In genomic region chr15:74838117-74838516, GRCh38 we compare ENCODE assay signal across 21 cellular contexts. TPM values are rescaled to one million over a fixed set of nuclear protein-coding genes. Genes with fewer than 3 reads are reported as not detected.
DNase-seq lines count a peak whose midpoint lies in the region; ATAC-seq, FAIRE-seq and TF ChIP-seq lines count a peak whose summit lies in the region.
"Had no signal": no experiment of that assay in that cellular context is flagged by ENCODE, and none has a peak within 500 bp of the region (broad histone marks: within the 10 kb centered on the region; RNA-seq: fewer than 3 reads in every experiment).

No MANE protein-coding gene starts in this region.

- no peak for TF ChIP-seq RAD21 in H1 (IDR thresholded peaks at IDR 0.05 in 1 of 2, conservative IDR thresholded peaks at IDR 0.05 in 1 of 2; ENCODE audit: low read depth in 2 of 2, low read length in 2 of 2)

- H4K91ac ChIP-seq in H1 (replicated peaks; ENCODE audit: insufficient read length, low read length): no peak overlapping the region

- peaks cover 23% of the 10 kb centered on the region for H3K27me3 Mint-ChIP-seq in GM23338 (ENCODE audit: insufficient read depth, low read depth, poor library complexity)

- 0 out of 2 replicates have a peak, but pooled peaks cover 2% of the 10 kb centered on the region for H3K79me1 ChIP-seq in H1 (ENCODE audit: low read depth, low read length)

- no peak overlapping the region for H3K9ac ChIP-seq in H1 (replicated peaks in 1 of 4; ENCODE audit: extremely low read depth in 1 of 4, low read depth in 3 of 4, low read length in 3 of 4)

- H4K5ac ChIP-seq in H1 (ENCODE audit: insufficient read length, low read depth, low read length): no peak overlapping the region

- peaks cover 2% of the 10 kb centered on the region in 2 experiments for H4K20me1 ChIP-seq in H1 (replicated peaks in 1 of 2; ENCODE audit: control insufficient read depth in 1 of 2, insufficient read depth in 2 of 2, low read length in 2 of 2)
- H4K20me1 ChIP-seq in GM23338 (replicated peaks; ENCODE audit: insufficient read depth): no peaks in the 10 kb centered on the region; the same call in 1 of the 2 replicates

- peaks cover 19% of the 10 kb centered on the region for H3K36me3 Mint-ChIP-seq in GM23338 (ENCODE audit: low read depth)

- H3K4me1 Mint-ChIP-seq in GM23338: peaks cover 34% of the 10 kb centered on the region

- peaks cover 4% of the 10 kb centered on the region; the same call in 1 of the 2 replicates for H3F3A ChIP-seq in GM23338 (replicated peaks; ENCODE audit: low read depth)

- WGBS in H1 (ENCODE audit: extremely low coverage in 1 of 2, insufficient coverage in 1 of 2, insufficient read length in 1 of 2, insufficient replicate concordance in 2 of 2, low coverage in 1 of 2, low lambda C conversion rate in 2 of 2, missing lambda C conversion rate in 1 of 2), 2 experiments: 91% methylated on average over 10 of the region's 10 CpGs; no CpG with 5 or more reads in 1 of the 2 experiments

- H2AK5ac ChIP-seq in H1 (ENCODE audit: low read depth, low read length): no peak overlapping the region

- peaks cover 4% of the 10 kb centered on the region for H3K4me1 ChIP-seq in RWPE2 (ENCODE audit: insufficient read depth, poor library complexity, severe bottlenecking)
- peaks cover 0 to 9% (median 5%) of the 10 kb centered on the region in 4 experiments; a peak in 6 of 7 replicates for H3K4me1 ChIP-seq in H1 (replicated peaks in 1 of 4; ENCODE audit: control insufficient read depth in 3 of 4, insufficient read depth in 4 of 4, low read length in 3 of 4)
- no peaks in the 10 kb centered on the region; the same call in 1 of the 2 replicates for H3K4me1 ChIP-seq in GM23338 (ENCODE audit: insufficient read depth)

- H3K4me3 ChIP-seq in H7 (ENCODE audit: insufficient read depth, low read depth, low read length) (no peak overlapping the region), RWPE2 (ENCODE audit: severe bottlenecking) (no peak overlapping the region), H1 (ENCODE audit: extremely low read depth in 1 of 4, insufficient read depth in 2 of 4, low read depth in 3 of 4, low read length in 4 of 4) (no peak overlapping the region), GM23338 (no peak overlapping the region)

- no peaks in the 10 kb centered on the region for H3K79me2 ChIP-seq in H1 (ENCODE audit: control insufficient read depth in 1 of 2, insufficient read depth in 2 of 2, low read length in 2 of 2)
- H3K79me2 ChIP-seq in GM23338 (replicated peaks; ENCODE audit: insufficient read depth): no peaks in the 10 kb centered on the region

- peaks cover 6% of the 10 kb centered on the region for H3K36me3 ChIP-seq in H7 (replicated peaks; ENCODE audit: control insufficient read depth, insufficient read depth, low read length)
- peaks cover 3% of the 10 kb centered on the region; the same call in 1 of the 2 replicates for H3K36me3 ChIP-seq in RWPE2 (ENCODE audit: low read depth)
- H3K36me3 ChIP-seq in H1 (ENCODE audit: control insufficient read depth in 2 of 4, insufficient read depth in 4 of 4, low read length in 3 of 4): peaks cover 0 to 5% (median 2%) of the 10 kb centered on the region in 4 experiments; a peak in 3 of 8 replicates
- no peaks in the 10 kb centered on the region; the same call in 1 of the 2 replicates for H3K36me3 ChIP-seq in GM23338 (ENCODE audit: insufficient read depth)

- H3K27ac ChIP-seq in RWPE2 (ENCODE audit: poor library complexity, severe bottlenecking): no peak overlapping the region
- H3K27ac ChIP-seq in H1 (ENCODE audit: low read depth, low read length): no peak overlapping the region
- no peak overlapping the region for H3K27ac ChIP-seq in GM23338 (ENCODE audit: low read depth)
- H3K27ac ChIP-seq: HL-60 had no signal

- no peak overlapping the region for H3K27ac Mint-ChIP-seq in GM23338
- H3K27ac Mint-ChIP-seq: HFFc6 had no signal

- TF ChIP-seq POLR2A in H1 (IDR thresholded peaks at IDR 0.05; ENCODE audit: control extremely low read depth in 1 of 2, low read depth in 2 of 2, low read length in 2 of 2): no peak

- no peaks in the 10 kb centered on the region; the same call in 2 of the 3 replicates for H3K9me3 Mint-ChIP-seq in GM23338
- H3K9me3 Mint-ChIP-seq: CD8-positive, alpha-beta T cell; HFFc6 had no signal

- peaks cover 4% of the 10 kb centered on the region; the same call in 1 of the 2 replicates for H3K23me2 ChIP-seq in H1 (ENCODE audit: low read depth, low read length)

- no peak overlapping the region for H2BK120ac ChIP-seq in H1 (replicated peaks; ENCODE audit: low read depth, low read length)

- H3K9me2 ChIP-seq in GM23338 (ENCODE audit: insufficient read depth): no peaks in the 10 kb centered on the region

- H3K9me3 ChIP-seq in RWPE2 (ENCODE audit: severe bottlenecking): no peaks in the 10 kb centered on the region
- H3K9me3 ChIP-seq in H1 (ENCODE audit: insufficient read depth in 2 of 2, low read depth in 1 of 2, low read length in 1 of 2): no peaks in the 10 kb centered on the region

- no peak for TF ChIP-seq CTCF in RWPE2 (IDR thresholded peaks at IDR 0.05; ENCODE audit: poor library complexity, severe bottlenecking)
- no peak for TF ChIP-seq CTCF in H1 (IDR thresholded peaks at IDR 0.05; ENCODE audit: control extremely low read depth in 1 of 3, insufficient read depth in 1 of 3, low read depth in 1 of 3, low read length in 3 of 3)
- no peak for TF ChIP-seq CTCF in GM23338 (conservative IDR thresholded peaks at IDR 0.05; ENCODE audit: low read depth in 2 of 2)

- ATAC-seq in RWPE2 (ENCODE audit: low read depth) (no peak), GM23338 (no peak)
- ATAC-seq: CD8-positive, alpha-beta T cell had no signal

- H3K56ac ChIP-seq in H1 (replicated peaks; ENCODE audit: insufficient read length, low read depth, low read length): no peak overlapping the region

- H3K18ac ChIP-seq in H1 (ENCODE audit: extremely low read depth, low read length): no peak overlapping the region

- H3K23ac ChIP-seq in H1 (ENCODE audit: insufficient read length): no peak overlapping the region

- H4K8ac ChIP-seq in H1 (ENCODE audit: extremely low read depth, insufficient read depth, low read length): peak overlapping the region; percentile 8; the same call in 1 of the 2 replicates

- no peak for TF ChIP-seq EP300 in H1 (IDR thresholded peaks at IDR 0.05; ENCODE audit: borderline replicate concordance in 1 of 2, low read depth in 2 of 2, low read length in 2 of 2)

- FAIRE-seq in H1 (lab: Jason Lieb, UNC): no peak
- FAIRE-seq: A204.1, HTR-8/SVneo had no signal

- no peak overlapping the region for H2BK12ac ChIP-seq in H1 (ENCODE audit: low read depth, low read length)

- H3K4me2 ChIP-seq in H1 (ENCODE audit: insufficient read depth in 1 of 2, low read depth in 2 of 2, low read length in 2 of 2): no peak overlapping the region
- H3K4me2 ChIP-seq in GM23338: no peak overlapping the region

- CTCF ChIA-PET in H1 (lab: Charles Lee; ENCODE audit: partially characterized antibody): interaction anchor here (0.5 to 6.6 kb wide), 20 partner anchors 9 to 217 kb away, joined by 3 to 52 read pairs (median 4); partner anchors contain the start of gene CPLX3

- H3K4ac ChIP-seq in H1 (replicated peaks; ENCODE audit: insufficient read length, low read depth, low read length): no peak overlapping the region

- H3K14ac ChIP-seq in H1 (ENCODE audit: insufficient read length): no peak overlapping the region

- no peak overlapping the region for H2BK5ac ChIP-seq in H1 (ENCODE audit: low read depth, low read length)

- H3K4me3 Mint-ChIP-seq in GM23338: no peak overlapping the region
- H3K4me3 Mint-ChIP-seq: CD8-positive, alpha-beta T cell; HFFc6 had no signal

- no peaks in the 10 kb centered on the region for H3K27me3 ChIP-seq in H7 (ENCODE audit: control insufficient read depth, insufficient read depth, low read length)
- no peaks in the 10 kb centered on the region for H3K27me3 ChIP-seq in RWPE2 (ENCODE audit: insufficient read depth, poor library complexity, severe bottlenecking)
- no peaks in the 10 kb centered on the region for H3K27me3 ChIP-seq in H1 (replicated peaks in 1 of 4; ENCODE audit: control insufficient read depth in 3 of 4, extremely low read depth in 1 of 4, insufficient read depth in 3 of 4, low read length in 3 of 4)
- no peaks in the 10 kb centered on the region for H3K27me3 ChIP-seq in GM23338 (ENCODE audit: insufficient read depth)

- no peak overlapping the region for H2AFZ ChIP-seq in H1 (ENCODE audit: low read length)
- H2AFZ ChIP-seq in GM23338: no peak overlapping the region

- POLR2A ChIA-PET in H1 (lab: Charles Lee; ENCODE audit: partially characterized antibody): interaction anchor here (0.9 kb wide), 1 partner anchor 16 kb away, joined by 3 read pairs; no protein-coding TSS in a partner anchor

- no peak overlapping the region for H2BK20ac ChIP-seq in H1 (ENCODE audit: low read length)

- DNase-seq in H7: peak; percentile 51
- peak; percentile 68 for DNase-seq in RWPE2 (ENCODE audit: low spot score)
- no peak for DNase-seq in H1 (ENCODE audit: low read depth in 1 of 2, low spot score in 2 of 2)
- no peak for DNase-seq in activated CD8-positive, alpha-beta memory T cell treated with anti-CD3 and anti-CD28 coated beads, Interleukin-2, amount 50 U/mL, for 48 hours
- DNase-seq in GM19240 (ENCODE audit: insufficient read length, low spot score): no peak
- no peak for DNase-seq in NCI-H2227 (lab: John Stamatoyannopoulos, UW; ENCODE audit: unreplicated experiment)
- no peak for DNase-seq in GM23338 (ENCODE audit: low spot score)
- DNase-seq: ACHN; Calu3; CD8-positive, alpha-beta T cell; DMS79 treated with DMSO at 0.1 percent for 48 hours; GF-D8; HCEC 1CT; HFFc6; IMR-90; KBM-7 had no signal

- no peak overlapping the region for H2BK15ac ChIP-seq in H1 (ENCODE audit: low read length)

RNA-seq across cellular contexts. Expression of gene ULK3, which starts 4.8 kb away (rescaled TPM):
- total RNA-seq in H7 (2014; rRNA removed; shearing (Covaris generic)): 20.9 and 30.4 TPM in 2 replicates
- total RNA-seq in H1 (2021; fragmentation: NEBNext Ultra II Directional; extraction: Animal tissue kit (Norgen Biotek cat#: 25700)): 25.0 and 27.1 TPM in 2 replicates
- 34.4 and 52.2 TPM in 2 replicates for polyA plus RNA-seq in H1 (2011; rRNA removed)
- polyA plus RNA-seq in H1 (2011; cell fraction: cytosol; rRNA removed): 39.6 TPM
- polyA plus RNA-seq in H1 (2011; cell fraction: nucleus; rRNA removed): 241 TPM
- 23.8 to 32.8 TPM (median 27.6 TPM) in 4 replicates for polyA plus RNA-seq in H1 (2012, experiment 1 of 2)
- polyA plus RNA-seq in H1 (2012, experiment 2 of 2): 22.2 TPM
- polyA plus RNA-seq in H1 (2013, experiment 1 of 2): 23.5 TPM
- 20.5 TPM for polyA plus RNA-seq in H1 (2013, experiment 2 of 2)
- polyA minus RNA-seq in H1 (2011; rRNA and poly(A)+ RNA removed): 22.9 and 29.2 TPM in 2 replicates
- polyA minus RNA-seq in H1 (2011; cell fraction: cytosol; rRNA and poly(A)+ RNA removed): 14.8 TPM
- polyA minus RNA-seq in H1 (2011; cell fraction: nucleus; rRNA and poly(A)+ RNA removed): 30.0 TPM
- total RNA-seq in GM23338 (2014; rRNA removed; shearing (Covaris generic)): 32.6 and 35.4 TPM in 2 replicates
- polyA plus RNA-seq in GM23338 (2016; fragmentation: Nextera tagmentation; extraction: Ambion mirVana): 19.3 and 20.3 TPM in 2 replicates

RNA-seq across cellular contexts. Expression of gene CPLX3, which starts 11.7 kb away (rescaled TPM):
- total RNA-seq in H7 (2014; rRNA removed; shearing (Covaris generic)): 0.03 TPM in 1 of 2 replicates, not detected in the other
- total RNA-seq in H1 (2021; fragmentation: NEBNext Ultra II Directional; extraction: Animal tissue kit (Norgen Biotek cat#: 25700)): not detected in 2 replicates
- polyA plus RNA-seq in H1 (2011; rRNA removed): 0.17 and 0.27 TPM in 2 replicates
- 0.23 TPM for polyA plus RNA-seq in H1 (2011; cell fraction: cytosol; rRNA removed)
- 0.16 TPM for polyA plus RNA-seq in H1 (2011; cell fraction: nucleus; rRNA removed)
- polyA plus RNA-seq in H1 (2012, experiment 1 of 2): 0.08 to 0.19 TPM (median 0.08 TPM) in 3 of 4 replicates, not detected in the other
- 0.09 TPM for polyA plus RNA-seq in H1 (2012, experiment 2 of 2)
- 0.10 TPM for polyA plus RNA-seq in H1 (2013, experiment 1 of 2)
- 0.11 TPM for polyA plus RNA-seq in H1 (2013, experiment 2 of 2)
- polyA minus RNA-seq in H1 (2011; rRNA and poly(A)+ RNA removed): 0.28 TPM in 1 of 2 replicates, not detected in the other
- polyA minus RNA-seq in H1 (2011; cell fraction: cytosol; rRNA and poly(A)+ RNA removed): not detected
- not detected for polyA minus RNA-seq in H1 (2011; cell fraction: nucleus; rRNA and poly(A)+ RNA removed)
- 0.62 and 0.66 TPM in 2 replicates for total RNA-seq in GM23338 (2014; rRNA removed; shearing (Covaris generic))
- 0.21 TPM in 1 of 2 replicates, not detected in the other for polyA plus RNA-seq in GM23338 (2016; fragmentation: Nextera tagmentation; extraction: Ambion mirVana)
- total RNA-seq: H4, IMR-90 had no signal
- polyA plus RNA-seq: BJ, IMR-90 had no signal

RNA-seq across cellular contexts. Expression of gene LMAN1L, which starts 25.5 kb away (rescaled TPM):
- total RNA-seq in H7 (2014; rRNA removed; shearing (Covaris generic)): not detected in 2 replicates
- total RNA-seq in H1 (2021; fragmentation: NEBNext Ultra II Directional; extraction: Animal tissue kit (Norgen Biotek cat#: 25700)): not detected in 2 replicates
- not detected in 2 replicates for polyA plus RNA-seq in H1 (2011; rRNA removed)
- 0.03 TPM for polyA plus RNA-seq in H1 (2011; cell fraction: cytosol; rRNA removed)
- not detected for polyA plus RNA-seq in H1 (2011; cell fraction: nucleus; rRNA removed)
- not detected in 4 replicates for polyA plus RNA-seq in H1 (2012, experiment 1 of 2)
- not detected for polyA plus RNA-seq in H1 (2012, experiment 2 of 2)
- polyA plus RNA-seq in H1 (2013, experiment 1 of 2): not detected
- polyA plus RNA-seq in H1 (2013, experiment 2 of 2): not detected
- polyA minus RNA-seq in H1 (2011; rRNA and poly(A)+ RNA removed): not detected in 2 replicates
- polyA minus RNA-seq in H1 (2011; cell fraction: cytosol; rRNA and poly(A)+ RNA removed): not detected
- polyA minus RNA-seq in H1 (2011; cell fraction: nucleus; rRNA and poly(A)+ RNA removed): not detected
- total RNA-seq in GM23338 (2014; rRNA removed; shearing (Covaris generic)): not detected in 2 replicates
- not detected in 2 replicates for polyA plus RNA-seq in GM23338 (2016; fragmentation: Nextera tagmentation; extraction: Ambion mirVana)
- total RNA-seq: CD8-positive, alpha-beta T cell; HFFc6; IMR-90 had no signal
- polyA plus RNA-seq: BJ, IMR-90 had no signal

RNA-seq across cellular contexts. Expression of gene SCAMP2, which starts 35.0 kb away (rescaled TPM):
- 20.8 and 22.6 TPM in 2 replicates for total RNA-seq in H7 (2014; rRNA removed; shearing (Covaris generic))
- 40.3 and 41.7 TPM in 2 replicates for total RNA-seq in H1 (2021; fragmentation: NEBNext Ultra II Directional; extraction: Animal tissue kit (Norgen Biotek cat#: 25700))
- polyA plus RNA-seq in H1 (2011; rRNA removed): 112 and 131 TPM in 2 replicates
- polyA plus RNA-seq in H1 (2011; cell fraction: cytosol; rRNA removed): 54.5 TPM
- 69.7 TPM for polyA plus RNA-seq in H1 (2011; cell fraction: nucleus; rRNA removed)
- polyA plus RNA-seq in H1 (2012, experiment 1 of 2): 32.4 to 42.6 TPM (median 38.6 TPM) in 4 replicates
- polyA plus RNA-seq in H1 (2012, experiment 2 of 2): 42.5 TPM
- 49.4 TPM for polyA plus RNA-seq in H1 (2013, experiment 1 of 2)
- 59.2 TPM for polyA plus RNA-seq in H1 (2013, experiment 2 of 2)
- 83.8 and 86.8 TPM in 2 replicates for polyA minus RNA-seq in H1 (2011; rRNA and poly(A)+ RNA removed)
- 39.1 TPM for polyA minus RNA-seq in H1 (2011; cell fraction: cytosol; rRNA and poly(A)+ RNA removed)
- 29.2 TPM for polyA minus RNA-seq in H1 (2011; cell fraction: nucleus; rRNA and poly(A)+ RNA removed)
- total RNA-seq in GM23338 (2014; rRNA removed; shearing (Covaris generic)): 51.3 and 64.9 TPM in 2 replicates
- 34.7 and 35.8 TPM in 2 replicates for polyA plus RNA-seq in GM23338 (2016; fragmentation: Nextera tagmentation; extraction: Ambion mirVana)

RNA-seq across cellular contexts. Expression of gene MPI, which starts 51.7 kb away (rescaled TPM):
- 50.9 and 64.7 TPM in 2 replicates for total RNA-seq in H7 (2014; rRNA removed; shearing (Covaris generic))
- 31.0 and 32.9 TPM in 2 replicates for total RNA-seq in H1 (2021; fragmentation: NEBNext Ultra II Directional; extraction: Animal tissue kit (Norgen Biotek cat#: 25700))
- 74.8 and 79.0 TPM in 2 replicates for polyA plus RNA-seq in H1 (2011; rRNA removed)
- 88.7 TPM for polyA plus RNA-seq in H1 (2011; cell fraction: cytosol; rRNA removed)
- 104 TPM for polyA plus RNA-seq in H1 (2011; cell fraction: nucleus; rRNA removed)
- polyA plus RNA-seq in H1 (2012, experiment 1 of 2): 44.3 to 62.8 TPM (median 52.9 TPM) in 4 replicates
- 63.0 TPM for polyA plus RNA-seq in H1 (2012, experiment 2 of 2)
- 23.0 TPM for polyA plus RNA-seq in H1 (2013, experiment 1 of 2)
- polyA plus RNA-seq in H1 (2013, experiment 2 of 2): 22.5 TPM
- 100 and 102 TPM in 2 replicates for polyA minus RNA-seq in H1 (2011; rRNA and poly(A)+ RNA removed)
- polyA minus RNA-seq in H1 (2011; cell fraction: cytosol; rRNA and poly(A)+ RNA removed): 31.6 TPM
- 57.5 TPM for polyA minus RNA-seq in H1 (2011; cell fraction: nucleus; rRNA and poly(A)+ RNA removed)
- 67.5 and 74.2 TPM in 2 replicates for total RNA-seq in GM23338 (2014; rRNA removed; shearing (Covaris generic))
- polyA plus RNA-seq in GM23338 (2016; fragmentation: Nextera tagmentation; extraction: Ambion mirVana): 18.0 and 21.2 TPM in 2 replicates

Comparison
In these comparisons a context has a peak if more than half of its experiments do, and no peak if none do; other contexts are left out.
1. DNase-seq: peak in H7 (single experiment) and RWPE2 (single experiment); none in H1 (0 of 2), activated CD8-positive, alpha-beta memory T cell treated with anti-CD3 and anti-CD28 coated beads, Interleukin-2, amount 50 U/mL, for 48 hours (single experiment), GM19240 (single experiment), NCI-H2227 (single experiment) and GM23338 (single experiment).